Comparison of ENCODE assay signal across 8 cellular contexts in the genomic region with DNA sequence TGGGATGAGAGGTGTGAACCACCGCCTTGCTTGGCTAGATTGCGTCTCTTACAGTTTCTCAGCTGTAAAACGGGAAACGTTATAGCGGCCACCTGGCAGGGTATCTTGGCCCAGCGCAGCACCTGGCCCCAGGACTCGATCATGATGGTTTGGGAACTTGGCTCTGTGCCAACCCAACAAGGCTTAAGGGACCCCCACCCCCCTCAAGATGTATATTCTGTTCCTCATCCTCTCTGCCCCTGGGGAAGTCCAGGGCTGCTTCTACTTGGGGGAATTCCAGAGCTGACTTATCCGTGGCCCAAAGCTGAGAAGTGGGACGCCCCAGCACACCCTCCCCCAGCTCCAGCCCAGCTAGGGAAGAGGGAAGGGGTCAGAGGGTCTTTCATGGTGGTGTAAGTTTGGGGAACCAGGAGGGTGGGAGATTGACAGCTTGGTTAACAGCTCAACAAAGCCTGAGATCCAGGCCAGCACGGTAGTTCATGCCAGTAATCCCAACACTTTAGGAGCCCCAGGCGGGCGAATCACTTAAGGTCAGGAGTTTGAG. TPM values are rescaled to one million over a fixed set of nuclear protein-coding genes. Genes with fewer than 3 reads are reported as not detected.
DNase-seq lines count a peak whose midpoint lies in the region; ATAC-seq and TF ChIP-seq lines count a peak whose summit lies in the region.

No MANE protein-coding gene starts in this region.

- no peaks in the 10 kb centered on the region for H3K9me3 ChIP-seq in testis

- no peaks in the 10 kb centered on the region for H3K27me3 Mint-ChIP-seq in activated T-cell treated with anti-CD3 and anti-CD28 coated beads, Interleukin-2, amount 50 U/mL, for 72 hours (ENCODE audit: low read depth)

- TF ChIP-seq POLR2A in testis (IDR thresholded peaks at IDR 0.05), result no peak

- peaks cover 13% of the 10 kb centered on the region for H3K4me1 ChIP-seq in testis

- no peak for TF ChIP-seq CTCF in testis (IDR thresholded peaks at IDR 0.05)

- peak overlapping the region; percentile 83 for H3K27ac Mint-ChIP-seq in activated T-cell treated with anti-CD3 and anti-CD28 coated beads, Interleukin-2, amount 50 U/mL, for 72 hours

- H3K4me1 Mint-ChIP-seq in activated T-cell treated with anti-CD3 and anti-CD28 coated beads, Interleukin-2, amount 50 U/mL, for 72 hours (ENCODE audit: low read depth), result peaks cover 40% of the 10 kb centered on the region

- intact Hi-C loops in testis (cut with DNase I; ENCODE audit: low total_unique reads), result loop anchor here (5.0 kb wide), 1 partner anchor 46 kb away; the partner anchor contains the start of gene FDX2

- peaks cover 1 to 5% of the 10 kb centered on the region in 2 donors for H3K36me3 Mint-ChIP-seq in activated T-cell treated with anti-CD3 and anti-CD28 coated beads, Interleukin-2, amount 50 U/mL, for 72 hours (ENCODE audit: insufficient read depth in 2 of 2)

- no peaks in the 10 kb centered on the region for H3K36me3 ChIP-seq in testis (ENCODE audit: low read depth, missing control alignments)

- peak; percentile 29 for ATAC-seq in HG03196 (IDR thresholded peaks at IDR 0.05; ENCODE audit: unreplicated experiment)
- peak in 1 of 2 donors; percentile 1 for ATAC-seq in activated T-cell treated with anti-CD3 and anti-CD28 coated beads, Interleukin-2, amount 50 U/mL, for 72 hours (replicated peaks in 1 of 2)

- peak; percentile 77 for DNase-seq in activated CD8-positive, alpha-beta memory T cell treated with anti-CD3 and anti-CD28 coated beads for 24 hours
- DNase-seq in activated CD8-positive, alpha-beta memory T cell treated with anti-CD3 and anti-CD28 coated beads, Interleukin-2, amount 50 U/mL, for 48 hours, result no peak
- peak; percentile 41 to 44 for DNase-seq in activated T-cell treated with anti-CD3 and anti-CD28 coated beads, Interleukin-2, amount 50 U/mL, for 72 hours
- DNase-seq in testis (no peak), NCI-H1694 (lab: John Stamatoyannopoulos, UW) (no peak), NCI-H446 treated with DMSO at 0.1 percent for 48 hours (lab: John Stamatoyannopoulos, UW) (no peak)

- no peaks in the 10 kb centered on the region for H3K9me3 Mint-ChIP-seq in activated T-cell treated with anti-CD3 and anti-CD28 coated beads, Interleukin-2, amount 50 U/mL, for 72 hours

- H3K4me3 Mint-ChIP-seq in activated T-cell treated with anti-CD3 and anti-CD28 coated beads, Interleukin-2, amount 50 U/mL, for 72 hours, result peak overlapping the region; percentile 89 to 94

- H3K27ac ChIP-seq in layer of hippocampus (ENCODE audit: low read depth, low read length) (peak overlapping the region; percentile 56), testis (peak overlapping the region in 1 of 2 donors; percentile 77)

- H3K4me3 ChIP-seq in testis, result peak overlapping the region; percentile 49 to 60

- 40 to 43% methylated on average over 8 to 12 of the region's 12 CpGs for WGBS in testis, 2 donors

- peaks cover 8% of the 10 kb centered on the region for H3K27me3 ChIP-seq in layer of hippocampus (ENCODE audit: control insufficient read depth, insufficient read depth, low read length)
- H3K27me3 ChIP-seq in testis, result no peaks in the 10 kb centered on the region

RNA-seq across cellular contexts. Expression of gene ICAM1, which starts 0.7 kb away (rescaled TPM):
- total RNA-seq in activated T-cell treated with anti-CD3 and anti-CD28 coated beads, Interleukin-2, amount 50 U/mL, for 72 hours, result 10 to 100 TPM; 20.7 to 40.1 TPM
- 10 to 100 TPM; 10.1 to 18.0 TPM for total RNA-seq in testis
- 14.3 TPM for polyA plus RNA-seq in testis (ENCODE audit: insufficient read depth, low read depth, low replicate concordance)

RNA-seq across cellular contexts. Expression of gene ICAM4, which starts 15.1 kb away (rescaled TPM):
- 1 to 10 TPM; 1.5 to 1.9 TPM for total RNA-seq in activated T-cell treated with anti-CD3 and anti-CD28 coated beads, Interleukin-2, amount 50 U/mL, for 72 hours
- under 1 TPM; 0.25 to 0.47 TPM for total RNA-seq in testis
- polyA plus RNA-seq in testis (ENCODE audit: insufficient read depth, low read depth, low replicate concordance), result 0.28 TPM

RNA-seq across cellular contexts. Expression of gene ICAM5, which starts 18.1 kb away (rescaled TPM):
- 1 to 10 TPM; 3.1 to 3.8 TPM for total RNA-seq in activated T-cell treated with anti-CD3 and anti-CD28 coated beads, Interleukin-2, amount 50 U/mL, for 72 hours
- total RNA-seq in testis, result 1 to 10 TPM; 4.3 to 7.6 TPM
- polyA plus RNA-seq in testis (ENCODE audit: insufficient read depth, low read depth, low replicate concordance), result 5.4 TPM

RNA-seq across cellular contexts. Expression of gene MRPL4, which starts 19.6 kb away (rescaled TPM):
- total RNA-seq in activated T-cell treated with anti-CD3 and anti-CD28 coated beads, Interleukin-2, amount 50 U/mL, for 72 hours, result 10 to 100 TPM; 83.2 to 93.6 TPM
- 10 to 100 TPM; 63.5 to 91.8 TPM for total RNA-seq in testis
- 53.3 TPM for polyA plus RNA-seq in testis (ENCODE audit: insufficient read depth, low read depth, low replicate concordance)

RNA-seq across cellular contexts. Expression of gene ZGLP1, which starts 38.0 kb away (rescaled TPM):
- total RNA-seq in activated T-cell treated with anti-CD3 and anti-CD28 coated beads, Interleukin-2, amount 50 U/mL, for 72 hours, result 1 to 10 TPM; 5.9 TPM
- total RNA-seq in testis, result 10 to 100 TPM; 12.8 to 22.1 TPM
- 10.5 TPM for polyA plus RNA-seq in testis (ENCODE audit: insufficient read depth, low read depth, low replicate concordance)

Comparison
In these comparisons a context has a peak if more than half of its experiments do, and no peak if none do; other contexts are left out.
1. DNase-seq: peak in activated CD8-positive, alpha-beta memory T cell treated with anti-CD3 and anti-CD28 coated beads for 24 hours (single experiment) and activated T-cell treated with anti-CD3 and anti-CD28 coated beads, Interleukin-2, amount 50 U/mL, for 72 hours (2 of 2); none in activated CD8-positive, alpha-beta memory T cell treated with anti-CD3 and anti-CD28 coated beads, Interleukin-2, amount 50 U/mL, for 48 hours (single experiment), testis (single experiment), NCI-H1694 (single experiment) and NCI-H446 treated with DMSO at 0.1 percent for 48 hours (single experiment).